Comparison of ENCODE assay signal across 8 cellular contexts in the genomic region with DNA sequence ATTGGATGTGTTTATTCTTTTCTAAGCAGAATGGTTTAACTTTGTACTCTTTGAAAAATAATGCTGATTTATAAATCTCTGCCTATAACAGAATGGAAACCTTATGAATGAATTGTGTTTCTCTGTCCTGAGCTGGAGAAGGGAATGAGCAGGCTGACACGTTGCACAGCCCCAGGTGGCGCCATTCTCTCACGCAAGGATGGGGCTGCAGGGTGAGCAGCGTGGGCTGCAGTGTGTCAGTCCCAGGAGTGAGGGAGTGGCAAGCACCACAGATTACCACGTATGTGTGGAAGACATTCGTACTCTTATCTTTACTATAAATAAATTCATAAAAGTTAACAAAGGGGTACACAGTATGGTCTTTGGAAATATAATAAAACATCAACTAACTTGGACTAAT. TPM values are rescaled to one million over a fixed set of nuclear protein-coding genes. Genes with fewer than 3 reads are reported as not detected.
DNase-seq lines count a peak whose midpoint lies in the region; ATAC-seq and TF ChIP-seq lines count a peak whose summit lies in the region.

No MANE protein-coding gene starts in this region.

- H3K27me3 ChIP-seq in osteoblast (ENCODE audit: insufficient read depth, low read length) (no peaks in the 10 kb centered on the region), vagina (no peaks in the 10 kb centered on the region)

- no peak overlapping the region for H3K4me2 ChIP-seq in osteoblast (ENCODE audit: insufficient read depth, low read length)

- no peak overlapping the region for H2AFZ ChIP-seq in osteoblast (ENCODE audit: low read length)

- H3K9me3 ChIP-seq in osteoblast (ENCODE audit: low read depth, low read length): no peaks in the 10 kb centered on the region
- no peaks in the 10 kb centered on the region for H3K9me3 ChIP-seq in vagina

- TF ChIP-seq RAD21 in Ishikawa (IDR thresholded peaks at IDR 0.05; ENCODE audit: low read depth): peak; percentile 49

- H4K20me1 ChIP-seq in osteoblast (ENCODE audit: insufficient read depth, low read length): no peaks in the 10 kb centered on the region

- intact Hi-C loops in vagina (cut with DNase I): no loop called here

- H3K27ac ChIP-seq in osteoblast (ENCODE audit: low read depth, low read length) (no peak overlapping the region), vagina (no peak overlapping the region)

- ATAC-seq in GM21526 (IDR thresholded peaks at IDR 0.05; ENCODE audit: low FRiP score, unreplicated experiment): no peak

- no peak overlapping the region for H3K4me3 ChIP-seq in fibroblast of mammary gland (ENCODE audit: control insufficient read depth, low read depth, low read length)
- no peak overlapping the region for H3K4me3 ChIP-seq in osteoblast (ENCODE audit: insufficient read depth, low read length)
- H3K4me3 ChIP-seq in vagina: no peak overlapping the region

- H3K79me2 ChIP-seq in osteoblast (ENCODE audit: insufficient read depth, low read length): no peaks in the 10 kb centered on the region

- H3K36me3 ChIP-seq in osteoblast (ENCODE audit: insufficient read depth, low read length) (peaks cover 7% of the 10 kb centered on the region), vagina (no peaks in the 10 kb centered on the region)

- no peak for TF ChIP-seq EP300 in Ishikawa (IDR thresholded peaks at IDR 0.05; ENCODE audit: borderline replicate concordance)

- no peak for TF ChIP-seq POLR2A in vagina (IDR thresholded peaks at IDR 0.05)

- TF ChIP-seq CTCF in fibroblast of mammary gland (conservative IDR thresholded peaks at IDR 0.05; ENCODE audit: control insufficient read depth, insufficient read depth, low read depth, low read length) (peak; percentile 57), osteoblast (IDR thresholded peaks at IDR 0.05; ENCODE audit: extremely low read depth, low read depth, low read length) (peak; percentile 60), vagina (IDR thresholded peaks at IDR 0.05) (peak in 1 of 3 experiments; percentile 45)

- peak; percentile 37 for DNase-seq in DMS79 treated with DMSO at 0.1 percent for 48 hours (lab: John Stamatoyannopoulos, UW)
- no peak for DNase-seq in DMS79 (lab: John Stamatoyannopoulos, UW)
- peak; percentile 7 for DNase-seq in SK-N-DZ (ENCODE audit: low spot score)
- DNase-seq in fibroblast of mammary gland (ENCODE audit: low read depth): peak; percentile 64
- peak; percentile 34 for DNase-seq in osteoblast (ENCODE audit: insufficient read length, low spot score, missing footprints)
- DNase-seq in vagina (ENCODE audit: extremely low spot score in 2 of 2): no peak

- H3K4me1 ChIP-seq in osteoblast (ENCODE audit: insufficient read depth, low read length) (no peaks in the 10 kb centered on the region), vagina (no peaks in the 10 kb centered on the region)

TF ChIP-seq in Ishikawa, 13 proteins besides CTCF, POLR2A, EP300 and RAD21:
- TF ChIP-seq FOXM1 (IDR thresholded peaks at IDR 0.05; ENCODE audit: borderline replicate concordance, low read depth): no peak
- no peak for TF ChIP-seq NFIC (IDR thresholded peaks at IDR 0.05)
- no peak for TF ChIP-seq TCF12 (IDR thresholded peaks at IDR 0.05; ENCODE audit: low read depth)
- TF ChIP-seq, protein P1, sequence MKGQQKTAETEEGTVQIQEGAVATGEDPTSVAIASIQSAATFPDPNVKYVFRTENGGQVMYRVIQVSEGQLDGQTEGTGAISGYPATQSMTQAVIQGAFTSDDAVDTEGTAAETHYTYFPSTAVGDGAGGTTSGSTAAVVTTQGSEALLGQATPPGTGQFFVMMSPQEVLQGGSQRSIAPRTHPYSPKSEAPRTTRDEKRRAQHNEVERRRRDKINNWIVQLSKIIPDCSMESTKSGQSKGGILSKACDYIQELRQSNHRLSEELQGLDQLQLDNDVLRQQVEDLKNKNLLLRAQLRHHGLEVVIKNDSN (IDR thresholded peaks at IDR 0.05): no peak
- no peak for TF ChIP-seq REST (IDR thresholded peaks at IDR 0.05; ENCODE audit: low read depth)

RNA-seq across cellular contexts. Expression of gene FDX1, which starts 33.4 kb away (rescaled TPM):
- 7.3 TPM in 2 replicates for polyA plus RNA-seq in SK-N-DZ (2014; cell fraction: cytosol; rRNA removed)
- 3.1 and 3.6 TPM in 2 replicates for polyA plus RNA-seq in SK-N-DZ (2014; cell fraction: nucleus; rRNA removed)
- 9.0 and 9.7 TPM in 2 replicates for total RNA-seq in osteoblast
- total RNA-seq in vagina: 9.1 TPM

Comparison
In these comparisons a context has a peak if more than half of its experiments do, and no peak if none do; other contexts are left out.
1. DNase-seq: peak in DMS79 treated with DMSO at 0.1 percent for 48 hours (single experiment), SK-N-DZ (single experiment), fibroblast of mammary gland (single experiment) and osteoblast (single experiment); none in DMS79 (single experiment) and vagina (0 of 2).